ENCODE assay signal across 22 cellular contexts in genomic region chr3:11589706-11590105, GRCh38. TPM values are rescaled to one million over a fixed set of nuclear protein-coding genes. Genes with fewer than 3 reads are reported as not detected.
DNase-seq lines count a peak whose midpoint lies in the region; ATAC-seq and TF ChIP-seq lines count a peak whose summit lies in the region.
"Had no signal": no experiment of that assay in that cellular context is flagged by ENCODE, and none has a peak within 500 bp of the region (broad histone marks: within the 10 kb centered on the region; RNA-seq: fewer than 3 reads in every experiment).

No MANE protein-coding gene starts in this region.

- H3K9me3 ChIP-seq in SJCRH30 (replicated peaks) (no peaks in the 10 kb centered on the region), osteoblast (ENCODE audit: low read depth, low read length) (no peaks in the 10 kb centered on the region), thoracic aorta (no peaks in the 10 kb centered on the region)
- H3K9me3 ChIP-seq in CD4-positive, alpha-beta memory T cell (ENCODE audit: control insufficient read depth in 1 of 2, low read length in 2 of 2): no peaks in the 10 kb centered on the region
- H3K9me3 ChIP-seq: lower lobe of right lung had no signal

- no peaks in the 10 kb centered on the region for H3K9me3 Mint-ChIP-seq in CD4-positive, alpha-beta memory T cell
- H3K9me3 Mint-ChIP-seq in WTC11: no peaks in the 10 kb centered on the region
- H3K9me3 Mint-ChIP-seq: dendritic cell treated with granulocyte-macrophage colony-stimulating factor and Interleukin-4, amounts not matched to agents 40 ng/mL and 50 ng/mL, for 4 days; IgD-negative memory B cell; nephron progenitor cell had no signal

- no peaks in the 10 kb centered on the region for H3K27me3 Mint-ChIP-seq in CD4-positive, alpha-beta memory T cell
- H3K27me3 Mint-ChIP-seq in WTC11 (ENCODE audit: low read depth): no peaks in the 10 kb centered on the region
- H3K27me3 Mint-ChIP-seq: dendritic cell treated with granulocyte-macrophage colony-stimulating factor and Interleukin-4, amounts not matched to agents 40 ng/mL and 50 ng/mL, for 4 days; IgD-negative memory B cell had no signal

- H3K4me1 Mint-ChIP-seq in CD4-positive, alpha-beta memory T cell: peaks cover 35 to 76% (median 60%) of the 10 kb centered on the region in 4 donors
- H3K4me1 Mint-ChIP-seq in WTC11: peaks cover 72% of the 10 kb centered on the region

- peaks cover 27 to 29% of the 10 kb centered on the region in 2 donors for H3K36me3 Mint-ChIP-seq in CD4-positive, alpha-beta memory T cell
- H3K36me3 Mint-ChIP-seq in WTC11: no peaks in the 10 kb centered on the region

- H3K4me3 Mint-ChIP-seq in CD4-positive, alpha-beta memory T cell: no peak overlapping the region
- no peak overlapping the region for H3K4me3 Mint-ChIP-seq in WTC11
- H3K4me3 Mint-ChIP-seq: dendritic cell treated with granulocyte-macrophage colony-stimulating factor and Interleukin-4, amounts not matched to agents 40 ng/mL and 50 ng/mL, for 4 days; IgD-negative memory B cell; nephron progenitor cell had no signal

- DNase-seq in SJCRH30 (no peak), osteoblast (ENCODE audit: insufficient read length, low spot score, missing footprints) (no peak), thoracic aorta (ENCODE audit: low spot score) (no peak), WTC11 (ENCODE audit: low spot score) (no peak)
- no peak for DNase-seq in CD4-positive, alpha-beta memory T cell
- DNase-seq: activated CD4-positive, alpha-beta T cell treated with anti-CD3 and anti-CD28 coated beads, Interleukin-2, amount 50 U/mL, for 48 hours; activated naive CD4-positive, alpha-beta T cell treated with Interleukin-2 at 50 U/mL for 16 hours; activated T-cell treated with anti-CD3 and anti-CD28 coated beads for 4 hours; AML-193; lower lobe of right lung; NCI-H1694; NCI-H226; nephron progenitor cell; retina; stimulated activated naive CD4-positive, alpha-beta T cell treated with Interleukin-2 at 50 U/mL for 16 hours; SW 1271 had no signal

- H3K4me2 ChIP-seq in osteoblast (ENCODE audit: insufficient read depth, low read length): no peak overlapping the region

- no peak overlapping the region for H3K27ac Mint-ChIP-seq in CD4-positive, alpha-beta memory T cell
- no peak overlapping the region for H3K27ac Mint-ChIP-seq in WTC11
- H3K27ac Mint-ChIP-seq: IgD-negative memory B cell had no signal

- TF ChIP-seq CTCF in osteoblast (IDR thresholded peaks at IDR 0.05; ENCODE audit: extremely low read depth, low read depth, low read length): no peak
- no peak for TF ChIP-seq CTCF in thoracic aorta (IDR thresholded peaks at IDR 0.05)
- no peak for TF ChIP-seq CTCF in WTC11 (IDR thresholded peaks at IDR 0.05)

- H3K27ac ChIP-seq in SJCRH30: peak overlapping the region; percentile 97
- peak overlapping the region; percentile 95 for H3K27ac ChIP-seq in cingulate gyrus (ENCODE audit: low read depth, low read length)
- H3K27ac ChIP-seq in osteoblast (ENCODE audit: low read depth, low read length): peak overlapping the region; percentile 90
- peak overlapping the region; percentile 74 to 78 for H3K27ac ChIP-seq in thoracic aorta
- H3K27ac ChIP-seq in CD4-positive, alpha-beta memory T cell (ENCODE audit: low read depth, low read length): no peak overlapping the region
- H3K27ac ChIP-seq: RWPE1 had no signal

- H3K4me1 ChIP-seq in SJCRH30 (peaks cover 58% of the 10 kb centered on the region), osteoblast (ENCODE audit: insufficient read depth, low read length) (peaks cover 58% of the 10 kb centered on the region), thoracic aorta (ENCODE audit: control insufficient read depth in 1 of 2, low read depth in 2 of 2) (peaks cover 63 to 90% of the 10 kb centered on the region in 2 donors)
- peaks cover 6% of the 10 kb centered on the region for H3K4me1 ChIP-seq in CD4-positive, alpha-beta memory T cell (ENCODE audit: insufficient read depth, low read length)

- peaks cover 99% of the 10 kb centered on the region for H3K79me2 ChIP-seq in osteoblast (ENCODE audit: insufficient read depth, low read length)

- H4K20me1 ChIP-seq in osteoblast (ENCODE audit: insufficient read depth, low read length): peaks cover 23% of the 10 kb centered on the region

- no peak overlapping the region for H3K4me3 ChIP-seq in SJCRH30
- H3K4me3 ChIP-seq in osteoblast (ENCODE audit: insufficient read depth, low read length): no peak overlapping the region
- H3K4me3 ChIP-seq in thoracic aorta: no peak overlapping the region
- no peak overlapping the region for H3K4me3 ChIP-seq in CD4-positive, alpha-beta memory T cell (ENCODE audit: low read length in 2 of 2)
- H3K4me3 ChIP-seq: lower lobe of right lung had no signal

- H3K36me3 ChIP-seq in SJCRH30: peaks cover 7% of the 10 kb centered on the region; the same call in 1 of the 2 replicates
- peaks cover 35% of the 10 kb centered on the region for H3K36me3 ChIP-seq in osteoblast (ENCODE audit: insufficient read depth, low read length)
- no peaks in the 10 kb centered on the region for H3K36me3 ChIP-seq in thoracic aorta
- H3K36me3 ChIP-seq in CD4-positive, alpha-beta memory T cell (ENCODE audit: insufficient read depth, low read length): no peaks in the 10 kb centered on the region
- H3K36me3 ChIP-seq: lower lobe of right lung had no signal

- intact Hi-C loops in CD4-positive, alpha-beta memory T cell (cut with micrococcal nuclease): no loop called here

- CTCF ChIA-PET in CD4-positive, alpha-beta memory T cell (lab: Charles Lee; ENCODE audit: partially characterized antibody): interaction anchor here (1.1 kb wide), 1 partner anchor 9 kb away, joined by 4 read pairs; no protein-coding TSS in a partner anchor
- CTCF ChIA-PET in WTC11 (lab: Charles Lee): no interaction called here

- POLR2A ChIA-PET in CD4-positive, alpha-beta memory T cell (lab: Charles Lee; ENCODE audit: partially characterized antibody): no interaction called here
- POLR2A ChIA-PET in WTC11 (lab: Charles Lee): no interaction called here

- H3K27me3 ChIP-seq in SJCRH30 (no peaks in the 10 kb centered on the region), osteoblast (ENCODE audit: insufficient read depth, low read length) (no peaks in the 10 kb centered on the region), thoracic aorta (replicated peaks; ENCODE audit: insufficient read depth) (no peaks in the 10 kb centered on the region)
- H3K27me3 ChIP-seq in CD4-positive, alpha-beta memory T cell (ENCODE audit: insufficient read depth, low read length): no peaks in the 10 kb centered on the region

- ATAC-seq in thoracic aorta (ENCODE audit: insufficient number of reproducible peaks, low FRiP score, low read depth): no peak
- ATAC-seq in GM21360 (IDR thresholded peaks at IDR 0.05; ENCODE audit: unreplicated experiment): no peak
- no peak for ATAC-seq in WTC11
- ATAC-seq: HCT116 had no signal

- H2AFZ ChIP-seq in osteoblast (ENCODE audit: low read length): no peak overlapping the region

TF ChIP-seq in WTC11, 78 proteins besides CTCF, POLR2A, EP300 and RAD21:
- TF ChIP-seq JUN (CRISPR knock-in tag; IDR thresholded peaks at IDR 0.05): no peak
- no peak for TF ChIP-seq ETV6 (CRISPR knock-in tag; IDR thresholded peaks at IDR 0.05)
- TF ChIP-seq FOXP1 (CRISPR knock-in tag; IDR thresholded peaks at IDR 0.05; ENCODE audit: borderline replicate concordance): no peak

RNA-seq across cellular contexts. Expression of gene VGLL4, which starts 54.0 kb away (rescaled TPM):
- 49.3 and 52.7 TPM in 2 replicates for total RNA-seq in SJCRH30 (2014; rRNA removed; shearing (Covaris generic))
- 58.0 and 68.8 TPM in 2 replicates for total RNA-seq in osteoblast
- 100 to 1,000 TPM; 113 to 114 TPM for total RNA-seq in thoracic aorta
- total RNA-seq in CD4-positive, alpha-beta memory T cell: 10 to 100 TPM; 29.2 to 30.3 TPM
- 10 to 100 TPM; 15.1 to 21.9 TPM for polyA plus RNA-seq in CD4-positive, alpha-beta memory T cell
- 42.2 to 43.8 TPM (median 43.0 TPM) in 3 replicates for total RNA-seq in WTC11 (2021)
